Comparison of ENCODE assay signal across 1 cellular context in genomic region chr2:3519255-3520190, GRCh38.
TF ChIP-seq lines count a peak whose summit lies in the region.

ADI1 (minus strand) TSS chr2:3519531; CDS start chr2:3519487, 44 bp downstream.

TF ChIP-seq in HEK293, 187 proteins besides CTCF, POLR2A, EP300 and RAD21 (continued from another document and continues in another):
- peak; percentile 49 for TF ChIP-seq ZBTB8A (tag by site-specific recombination; IDR thresholded peaks at IDR 0.05)
- peak; percentile 50; the same call in 1 of the 2 replicates for TF ChIP-seq ZNF394 (tag by site-specific recombination; IDR thresholded peaks at IDR 0.05; ENCODE audit: borderline replicate concordance)
- TF ChIP-seq INSM2 (tag by site-specific recombination; IDR thresholded peaks at IDR 0.05), result no peak
- no peak for TF ChIP-seq ZNF146 (tag by site-specific recombination; IDR thresholded peaks at IDR 0.05)
- TF ChIP-seq KLF10 (tag by site-specific recombination; IDR thresholded peaks at IDR 0.05), result peak; percentile 97
- no peak for TF ChIP-seq ZNF843 (tag by site-specific recombination; IDR thresholded peaks at IDR 0.05)
- TF ChIP-seq TRIM28 (IDR thresholded peaks at IDR 0.05; ENCODE audit: borderline replicate concordance, low read length), result no peak
- no peak for TF ChIP-seq ZNF555 (tag by site-specific recombination; conservative IDR thresholded peaks at IDR 0.05)
- no peak for TF ChIP-seq ZNF707 (tag by site-specific recombination; IDR thresholded peaks at IDR 0.05)
- TF ChIP-seq KLF8 (tag by site-specific recombination; IDR thresholded peaks at IDR 0.05), result peak; percentile 65; the same call in 1 of the 2 replicates
- TF ChIP-seq PRDM1 (tag by site-specific recombination; IDR thresholded peaks at IDR 0.05), result no peak
- TF ChIP-seq ZBTB48 (tag by site-specific recombination; IDR thresholded peaks at IDR 0.05), result no peak; the same call in 1 of the 2 replicates
- no peak for TF ChIP-seq ZNF645 (tag by site-specific recombination; IDR thresholded peaks at IDR 0.05)
- 0 out of 2 replicates have a peak, but pooled peaks have one; percentile 23 for TF ChIP-seq ZNF837 (tag by site-specific recombination; IDR thresholded peaks at IDR 0.05)
- TF ChIP-seq ZNF138 (tag by site-specific recombination; IDR thresholded peaks at IDR 0.05; ENCODE audit: borderline replicate concordance), result no peak
- TF ChIP-seq ZNF747 (tag by site-specific recombination; IDR thresholded peaks at IDR 0.05), result no peak
- no peak for TF ChIP-seq ZSCAN4 (tag by site-specific recombination; IDR thresholded peaks at IDR 0.05)
- no peak for TF ChIP-seq ZNF362 (tag by site-specific recombination; IDR thresholded peaks at IDR 0.05)
- peak; percentile 85; the same call in 1 of the 2 replicates for TF ChIP-seq PBX3 (CRISPR knock-in tag; IDR thresholded peaks at IDR 0.05)
- no peak for TF ChIP-seq ZNF426 (tag by site-specific recombination; IDR thresholded peaks at IDR 0.05)
- no peak for TF ChIP-seq ZNF558 (tag by site-specific recombination; IDR thresholded peaks at IDR 0.05)
- TF ChIP-seq PATZ1 (tag by site-specific recombination; IDR thresholded peaks at IDR 0.05), result 0 out of 2 replicates have a peak, but pooled peaks have one; percentile 15
- TF ChIP-seq ZBTB11 (tag by site-specific recombination; conservative IDR thresholded peaks at IDR 0.05; ENCODE audit: low read depth), result 0 out of 2 replicates have a peak, but pooled peaks have one; percentile 9
- peak; percentile 58; the same call in 1 of the 2 replicates for TF ChIP-seq ZNF501 (tag by site-specific recombination; IDR thresholded peaks at IDR 0.05)
- TF ChIP-seq ZNF10 (tag by site-specific recombination; IDR thresholded peaks at IDR 0.05), result no peak
- no peak for TF ChIP-seq ZNF626 (tag by site-specific recombination; IDR thresholded peaks at IDR 0.05)
- TF ChIP-seq SP3 (tag by site-specific recombination; IDR thresholded peaks at IDR 0.05), result peak; percentile 70
- TF ChIP-seq ZEB2 (tag by site-specific recombination; IDR thresholded peaks at IDR 0.05), result no peak
- TF ChIP-seq ZNF600 (tag by site-specific recombination; IDR thresholded peaks at IDR 0.05), result peak; percentile 64
- TF ChIP-seq AEBP2 (tag by site-specific recombination; IDR thresholded peaks at IDR 0.05; ENCODE audit: borderline replicate concordance), result no peak
- TF ChIP-seq ZNF830 (tag by site-specific recombination; IDR thresholded peaks at IDR 0.05; ENCODE audit: low read depth), result no peak
- 0 out of 2 replicates have a peak, but pooled peaks have one; percentile 38 for TF ChIP-seq ZNF629 (tag by site-specific recombination; IDR thresholded peaks at IDR 0.05)
- TF ChIP-seq ZNF311 (tag by site-specific recombination; IDR thresholded peaks at IDR 0.05; ENCODE audit: borderline replicate concordance), result no peak
- TF ChIP-seq ZNF140 (tag by site-specific recombination; IDR thresholded peaks at IDR 0.05), result no peak
- TF ChIP-seq IKZF3 (tag by site-specific recombination; IDR thresholded peaks at IDR 0.05), result peak; percentile 16; the same call in 1 of the 2 replicates
- no peak for TF ChIP-seq ZNF473 (tag by site-specific recombination; IDR thresholded peaks at IDR 0.05)
- peak; percentile 60; the same call in 1 of the 2 replicates for TF ChIP-seq YY1 (tag by site-specific recombination; IDR thresholded peaks at IDR 0.05)
- TF ChIP-seq ZNF335 (tag by site-specific recombination; conservative IDR thresholded peaks at IDR 0.05), result peak; percentile 94
- no peak for TF ChIP-seq KLF16 (tag by site-specific recombination; IDR thresholded peaks at IDR 0.05)
- no peak; the same call in 1 of the 2 replicates for TF ChIP-seq ZBTB44 (tag by site-specific recombination; IDR thresholded peaks at IDR 0.05)
- TF ChIP-seq HOXC10 (CRISPR knock-in tag; IDR thresholded peaks at IDR 0.05), result no peak
- TF ChIP-seq ZNF398 (tag by site-specific recombination; IDR thresholded peaks at IDR 0.05), result no peak
- TF ChIP-seq ZXDB (tag by site-specific recombination; IDR thresholded peaks at IDR 0.05), result peak; percentile 75
- no peak for TF ChIP-seq ZNF121 (tag by site-specific recombination; IDR thresholded peaks at IDR 0.05)
- no peak for TF ChIP-seq ZNF211 (tag by site-specific recombination; IDR thresholded peaks at IDR 0.05; ENCODE audit: low read depth)
- TF ChIP-seq GFI1B (tag by site-specific recombination; IDR thresholded peaks at IDR 0.05), result no peak
- TF ChIP-seq ZNF23 (tag by site-specific recombination; IDR thresholded peaks at IDR 0.05; ENCODE audit: borderline replicate concordance), result no peak
